In genomic region chr12:84913151-84913550, GRCh38 we compare ENCODE assay signal across 8 cellular contexts. TPM values are rescaled to one million over a fixed set of nuclear protein-coding genes. Genes with fewer than 3 reads are reported as not detected.
DNase-seq lines count a peak whose midpoint lies in the region; ATAC-seq and TF ChIP-seq lines count a peak whose summit lies in the region.

No MANE protein-coding gene starts in this region.

- H3K36me3 ChIP-seq in breast epithelium (no peaks in the 10 kb centered on the region), thoracic aorta (no peaks in the 10 kb centered on the region)

- H3K4me1 ChIP-seq in breast epithelium, result peaks cover 0 to 4% of the 10 kb centered on the region in 2 donors
- peaks cover 0 to 19% of the 10 kb centered on the region in 2 donors for H3K4me1 ChIP-seq in thoracic aorta (ENCODE audit: control insufficient read depth in 1 of 2, low read depth in 2 of 2)

- TF ChIP-seq CTCF in breast epithelium (IDR thresholded peaks at IDR 0.05) (no peak), thoracic aorta (IDR thresholded peaks at IDR 0.05) (no peak)

- H3K27ac ChIP-seq in breast epithelium (no peak overlapping the region), thoracic aorta (no peak overlapping the region)

- H3K9me3 ChIP-seq in breast epithelium (no peaks in the 10 kb centered on the region), thoracic aorta (no peaks in the 10 kb centered on the region)

- H3K27me3 ChIP-seq in breast epithelium (peaks cover 0 to 43% of the 10 kb centered on the region in 2 donors), thoracic aorta (replicated peaks; ENCODE audit: insufficient read depth) (no peaks in the 10 kb centered on the region)

- DNase-seq in NCI-H1417 (lab: John Stamatoyannopoulos, UW) (peak in 2 of 3 experiments; percentile 78 to 88), NCI-H1417 treated with DMSO at 0.1 percent for 48 hours (lab: John Stamatoyannopoulos, UW) (no peak), breast epithelium (ENCODE audit: low spot score in 2 of 2) (no peak), inferior parietal cortex (ENCODE audit: extremely low spot score) (peak; percentile 15), thoracic aorta (ENCODE audit: low spot score) (no peak), DMS153 (lab: John Stamatoyannopoulos, UW) (no peak), UCSD-AML1 (lab: John Stamatoyannopoulos, UW; ENCODE audit: unreplicated experiment) (no peak), SIG-M5 treated with dmso at 0.1 percent for 504 hours (lab: John Stamatoyannopoulos, UW; ENCODE audit: unreplicated experiment) (no peak)

- TF ChIP-seq POLR2A in breast epithelium (IDR thresholded peaks at IDR 0.05), result no peak

- H3K4me3 ChIP-seq in breast epithelium (peak overlapping the region; percentile 43 to 68 (median 47)), thoracic aorta (peak overlapping the region; percentile 68)

- intact Hi-C loops in breast epithelium (cut with DNase I; ENCODE audit: low total_unique reads), result loop anchor here (10.0 kb wide), 1 partner anchor 258 kb away; no protein-coding TSS in a partner anchor

- no peak for ATAC-seq in thoracic aorta (ENCODE audit: insufficient number of reproducible peaks, low FRiP score, low read depth)

RNA-seq across cellular contexts. Expression of gene SLC6A15, which starts 0.6 kb away (rescaled TPM):
- total RNA-seq in breast epithelium, result 1 to 10 TPM in 2 of 3 donors, not detected in 1; 2.0 to 2.2 TPM
- total RNA-seq in thoracic aorta, result 1 to 10 TPM in 1 of 2 donors, not detected in 1; 1.1 TPM

Comparison
In these comparisons a context has a peak if more than half of its experiments do, and no peak if none do; other contexts are left out.
1. DNase-seq: peak in NCI-H1417 (2 of 3) and inferior parietal cortex (single experiment); none in NCI-H1417 treated with DMSO at 0.1 percent for 48 hours (single experiment), breast epithelium (0 of 2), thoracic aorta (single experiment), DMS153 (single experiment), UCSD-AML1 (single experiment) and SIG-M5 treated with dmso at 0.1 percent for 504 hours (single experiment).